In genomic region chr11:33690290-33691050, GRCh38 we compare ENCODE assay signal across 1 cellular context.
A peak's percentile ranks its signal among the peaks of the same experiment; 100 is the strongest.
TF ChIP-seq lines count a peak whose summit lies in the region.

No MANE protein-coding gene starts in this region.

TF ChIP-seq in K562, 482 proteins besides CTCF, POLR2A, EP300 and RAD21 (continued from another document):
- TF ChIP-seq THAP7 (CRISPR knock-in tag; IDR thresholded peaks at IDR 0.05) (no peak), RBFOX2 (IDR thresholded peaks at IDR 0.05; ENCODE audit: low read depth, low read length) (no peak), MTA1 (IDR thresholded peaks at IDR 0.05; ENCODE audit: borderline replicate concordance) (no peak), PRPF4 (IDR thresholded peaks at IDR 0.05; ENCODE audit: insufficient read depth, low read depth, low read length, poor library complexity, severe bottlenecking) (no peak), NFXL1 (CRISPR knock-in tag; IDR thresholded peaks at IDR 0.05) (no peak), ILK (tag; IDR thresholded peaks at IDR 0.05; ENCODE audit: borderline replicate concordance, low read depth) (no peak), ZBTB11 (CRISPR knock-in tag; IDR thresholded peaks at IDR 0.05) (no peak), MED1 (CRISPR knock-in tag; IDR thresholded peaks at IDR 0.05; ENCODE audit: borderline replicate concordance) (no peak), ZNF395 (CRISPR knock-in tag; IDR thresholded peaks at IDR 0.05) (no peak), ZBTB1 (CRISPR knock-in tag; IDR thresholded peaks at IDR 0.05; ENCODE audit: borderline replicate concordance, low read depth) (no peak), CREM (IDR thresholded peaks at IDR 0.05; ENCODE audit: low read depth) (peak; percentile 4; the same call in 1 of the 2 replicates), EZH2 (IDR thresholded peaks at IDR 0.05; ENCODE audit: borderline replicate concordance, low read depth, low read length) (no peak), PCBP2 (IDR thresholded peaks at IDR 0.05; ENCODE audit: low read depth, low read length, poor library complexity, severe bottlenecking) (no peak), RCOR1 (IDR thresholded peaks at IDR 0.05; ENCODE audit: borderline replicate concordance in 1 of 2, low read depth in 2 of 2, low read length in 2 of 2) (peak; percentile 30 to 94; a peak in 2 of 4 replicates), ZNF668 (CRISPR knock-in tag; IDR thresholded peaks at IDR 0.05) (no peak), GMEB1 (CRISPR knock-in tag; IDR thresholded peaks at IDR 0.05) (no peak), BCL6 (CRISPR knock-in tag; IDR thresholded peaks at IDR 0.05) (no peak), ZKSCAN1 (IDR thresholded peaks at IDR 0.05; ENCODE audit: low read depth, low read length) (no peak), NCOA2 (IDR thresholded peaks at IDR 0.05; ENCODE audit: partially characterized antibody in 2 of 2) (no peak), ZNF184 (CRISPR knock-in tag; IDR thresholded peaks at IDR 0.05) (no peak), PKNOX1 (IDR thresholded peaks at IDR 0.05) (0 out of 2 replicates have a peak, but pooled peaks have one; percentile 14), E2F8 (IDR thresholded peaks at IDR 0.05; ENCODE audit: low read depth, partially characterized antibody) (no peak), NR2C2 (CRISPR knock-in tag; IDR thresholded peaks at IDR 0.05) (no peak), NR2C2 (tag; IDR thresholded peaks at IDR 0.05) (peak; percentile 34; the same call in 1 of the 2 replicates), SMC3 (conservative IDR thresholded peaks at IDR 0.05; ENCODE audit: insufficient read depth, low read depth, low read length) (no peak), CEBPB (tag; IDR thresholded peaks at IDR 0.05) (no peak), ZNF316 (IDR thresholded peaks at IDR 0.05) (no peak), STAG1 (CRISPR knock-in tag; IDR thresholded peaks at IDR 0.05; ENCODE audit: borderline replicate concordance) (no peak), GATAD2B (IDR thresholded peaks at IDR 0.05; ENCODE audit: borderline replicate concordance) (no peak), ZNF124 (CRISPR knock-in tag; IDR thresholded peaks at IDR 0.05) (no peak), ZNF584 (CRISPR knock-in tag; IDR thresholded peaks at IDR 0.05; ENCODE audit: low read depth) (0 out of 2 replicates have a peak, but pooled peaks have one; percentile 38)
